Comparison of ENCODE assay signal across 17 cellular contexts in genomic region chr2:230692760-230693159, GRCh38.
"Had no signal": no experiment of that assay in that cellular context is flagged by ENCODE, and none has a peak within 500 bp of the region (broad histone marks: within the 10 kb centered on the region; RNA-seq: fewer than 3 reads in every experiment).

No MANE protein-coding gene starts in this region.

- H3K27ac ChIP-seq: dorsolateral prefrontal cortex, left ventricle myocardium inferior, spleen, tibial nerve, VCaP had no signal

- H3K9me3 ChIP-seq: left ventricle myocardium inferior, spleen, tibial nerve had no signal

- H3K27me3 ChIP-seq: dorsolateral prefrontal cortex, spleen, tibial nerve had no signal

- DNase-seq: activated CD4-positive, alpha-beta memory T cell treated with anti-CD3 and anti-CD28 coated beads, Interleukin-2, amount 10 ng/mL, durations not matched to agents 7 days and 5 days; activated CD4-positive, alpha-beta T cell treated with anti-CD3 and anti-CD28 coated beads, Interleukin-2, amount 10 ng/mL, durations not matched to agents 24 days and 14 days; activated gamma-delta T cell; activated naive CD4-positive, alpha-beta T cell treated with anti-CD3 and anti-CD28 coated beads, Interleukin-2, amount 10 ng/mL, durations not matched to agents 7 days and 5 days; activated naive CD8-positive, alpha-beta T cell treated with anti-CD3 and anti-CD28 coated beads, Interleukin-2, amount 50 U/mL, for 24 hours; activated T-cell treated with anti-CD3 and anti-CD28 coated beads, Interleukin-2, amount 50 U/mL, for 24 hours; dorsolateral prefrontal cortex; effector memory CD4-positive, alpha-beta T cell; foreskin melanocyte; left ventricle myocardium inferior; right cardiac atrium; spleen; stimulated activated CD4-positive, alpha-beta T cell treated with anti-CD3 and anti-CD28 coated beads, Interleukin-2, amount 100 ng/mL, for 48 hours; stimulated activated naive CD4-positive, alpha-beta T cell treated with Interleukin-2 at 50 U/mL for 16 hours had no signal

- H3K4me3 ChIP-seq: dorsolateral prefrontal cortex, left ventricle myocardium inferior, spleen, tibial nerve had no signal

- FAIRE-seq: colon had no signal

- H3K36me3 ChIP-seq: left ventricle myocardium inferior, spleen, tibial nerve had no signal

- H3K4me1 ChIP-seq: spleen, tibial nerve had no signal
